1 cellular context compared by ENCODE assay signal in the genomic region with DNA sequence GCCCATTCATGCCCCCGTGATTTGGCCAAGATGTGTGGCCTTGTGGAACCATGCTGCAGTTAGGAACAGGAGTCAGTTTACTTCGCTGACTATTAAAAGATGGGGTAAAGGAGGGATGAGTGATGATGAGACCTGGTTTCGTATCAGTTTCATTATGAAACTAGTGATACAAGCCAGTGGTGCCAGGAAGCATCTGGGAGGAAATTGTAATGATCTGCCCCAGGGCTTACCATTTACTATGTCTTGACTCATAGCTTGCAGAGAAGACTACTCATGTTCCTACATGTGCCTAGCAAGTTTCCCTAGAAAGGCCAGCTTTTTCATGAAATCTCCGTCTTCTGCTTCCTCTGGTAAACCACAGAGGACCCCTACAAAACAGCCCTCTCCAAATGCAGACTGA.
TF ChIP-seq lines count a peak whose summit lies in the region.

No MANE protein-coding gene starts in this region.

TF ChIP-seq in GM23338, 12 proteins besides CTCF, POLR2A, EP300 and RAD21 (continued from another document):
- TF ChIP-seq, protein P1, sequence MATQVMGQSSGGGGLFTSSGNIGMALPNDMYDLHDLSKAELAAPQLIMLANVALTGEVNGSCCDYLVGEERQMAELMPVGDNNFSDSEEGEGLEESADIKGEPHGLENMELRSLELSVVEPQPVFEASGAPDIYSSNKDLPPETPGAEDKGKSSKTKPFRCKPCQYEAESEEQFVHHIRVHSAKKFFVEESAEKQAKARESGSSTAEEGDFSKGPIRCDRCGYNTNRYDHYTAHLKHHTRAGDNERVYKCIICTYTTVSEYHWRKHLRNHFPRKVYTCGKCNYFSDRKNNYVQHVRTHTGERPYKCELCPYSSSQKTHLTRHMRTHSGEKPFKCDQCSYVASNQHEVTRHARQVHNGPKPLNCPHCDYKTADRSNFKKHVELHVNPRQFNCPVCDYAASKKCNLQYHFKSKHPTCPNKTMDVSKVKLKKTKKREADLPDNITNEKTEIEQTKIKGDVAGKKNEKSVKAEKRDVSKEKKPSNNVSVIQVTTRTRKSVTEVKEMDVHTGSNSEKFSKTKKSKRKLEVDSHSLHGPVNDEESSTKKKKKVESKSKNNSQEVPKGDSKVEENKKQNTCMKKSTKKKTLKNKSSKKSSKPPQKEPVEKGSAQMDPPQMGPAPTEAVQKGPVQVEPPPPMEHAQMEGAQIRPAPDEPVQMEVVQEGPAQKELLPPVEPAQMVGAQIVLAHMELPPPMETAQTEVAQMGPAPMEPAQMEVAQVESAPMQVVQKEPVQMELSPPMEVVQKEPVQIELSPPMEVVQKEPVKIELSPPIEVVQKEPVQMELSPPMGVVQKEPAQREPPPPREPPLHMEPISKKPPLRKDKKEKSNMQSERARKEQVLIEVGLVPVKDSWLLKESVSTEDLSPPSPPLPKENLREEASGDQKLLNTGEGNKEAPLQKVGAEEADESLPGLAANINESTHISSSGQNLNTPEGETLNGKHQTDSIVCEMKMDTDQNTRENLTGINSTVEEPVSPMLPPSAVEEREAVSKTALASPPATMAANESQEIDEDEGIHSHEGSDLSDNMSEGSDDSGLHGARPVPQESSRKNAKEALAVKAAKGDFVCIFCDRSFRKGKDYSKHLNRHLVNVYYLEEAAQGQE (IDR thresholded peaks at IDR 0.05; ENCODE audit: unreplicated experiment), result no peak
- TF ChIP-seq EZH2 (IDR thresholded peaks at IDR 0.05; ENCODE audit: low read depth, unreplicated experiment) (no peak), ZNF114 (CRISPR knock-in tag; IDR thresholded peaks at IDR 0.05) (no peak), EZH2phosphoT487 (IDR thresholded peaks at IDR 0.05; ENCODE audit: unreplicated experiment) (no peak), ZNF331 (CRISPR knock-in tag; IDR thresholded peaks at IDR 0.05; ENCODE audit: low read depth) (no peak), NANOG (IDR thresholded peaks at IDR 0.05; ENCODE audit: borderline replicate concordance) (no peak), CREB1 (CRISPR knock-in tag; IDR thresholded peaks at IDR 0.05; ENCODE audit: low read depth) (no peak), POLR2AphosphoS5 (IDR thresholded peaks at IDR 0.05; ENCODE audit: low read depth) (no peak), STAT1 (IDR thresholded peaks at IDR 0.05; ENCODE audit: unreplicated experiment) (no peak)
- TF ChIP-seq, protein P2, sequence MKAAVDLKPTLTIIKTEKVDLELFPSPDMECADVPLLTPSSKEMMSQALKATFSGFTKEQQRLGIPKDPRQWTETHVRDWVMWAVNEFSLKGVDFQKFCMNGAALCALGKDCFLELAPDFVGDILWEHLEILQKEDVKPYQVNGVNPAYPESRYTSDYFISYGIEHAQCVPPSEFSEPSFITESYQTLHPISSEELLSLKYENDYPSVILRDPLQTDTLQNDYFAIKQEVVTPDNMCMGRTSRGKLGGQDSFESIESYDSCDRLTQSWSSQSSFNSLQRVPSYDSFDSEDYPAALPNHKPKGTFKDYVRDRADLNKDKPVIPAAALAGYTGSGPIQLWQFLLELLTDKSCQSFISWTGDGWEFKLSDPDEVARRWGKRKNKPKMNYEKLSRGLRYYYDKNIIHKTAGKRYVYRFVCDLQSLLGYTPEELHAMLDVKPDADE (IDR thresholded peaks at IDR 0.05), result no peak
